ENCODE assay signal across 8 cellular contexts in genomic region chr19:18419699-18420460, GRCh38. TPM values are rescaled to one million over a fixed set of nuclear protein-coding genes. Genes with fewer than 3 reads are reported as not detected.
DNase-seq lines count a peak whose midpoint lies in the region; ATAC-seq lines count a peak whose summit lies in the region.

No MANE protein-coding gene starts in this region.

- H3K9ac ChIP-seq in adipocyte (ENCODE audit: low read length), result peak overlapping the region; percentile 85

- peaks cover 42% of the 10 kb centered on the region for H3K4me1 ChIP-seq in adipocyte (ENCODE audit: control insufficient read depth, insufficient read depth, low read length)

- no peak for ATAC-seq in HG03175 (IDR thresholded peaks at IDR 0.05; ENCODE audit: unreplicated experiment)

- H3K36me3 Mint-ChIP-seq in immature natural killer cell, result no peaks in the 10 kb centered on the region

- H3K9me3 Mint-ChIP-seq in immature natural killer cell, result no peaks in the 10 kb centered on the region

- H3K27ac Mint-ChIP-seq in immature natural killer cell, result peak overlapping the region; percentile 89 to 98 (median 95)

- H3K4me3 Mint-ChIP-seq in immature natural killer cell, result peak overlapping the region; percentile 91 to 98 (median 95)

- peaks cover 17 to 26% (median 26%) of the 10 kb centered on the region in 3 donors for H3K27me3 Mint-ChIP-seq in immature natural killer cell (ENCODE audit: low read depth in 3 of 3)

- peak; percentile 83 for DNase-seq in activated effector memory CD4-positive, alpha-beta T cell treated with anti-CD3 and anti-CD28 coated beads, Interleukin-2, amount 50 U/mL, for 16 hours
- no peak for DNase-seq in activated effector memory CD4-positive, alpha-beta T cell treated with Interleukin-2 at 50 U/mL for 16 hours
- DNase-seq in NCI-H2171 treated with DMSO at 0.1 percent for 48 hours (lab: John Stamatoyannopoulos, UW), result peak; percentile 52
- peak; percentile 58 for DNase-seq in adipocyte (ENCODE audit: low read depth)
- peak; percentile 49 to 61 (median 54) for DNase-seq in immature natural killer cell
- DNase-seq in stimulated activated naive CD4-positive, alpha-beta T cell treated with Interleukin-2 at 50 U/mL for 16 hours (lab: John Stamatoyannopoulos, UW), result peak; percentile 63
- no peak for DNase-seq in A172 (ENCODE audit: low spot score)

- H3K4me3 ChIP-seq in adipocyte (ENCODE audit: low read length), result peak overlapping the region; percentile 81

- H3K4me1 Mint-ChIP-seq in immature natural killer cell, result peaks cover 77 to 79% of the 10 kb centered on the region in 2 donors

- H3K27me3 ChIP-seq in adipocyte (replicated peaks; ENCODE audit: control insufficient read depth, insufficient read depth, low read length), result no peaks in the 10 kb centered on the region

- no peaks in the 10 kb centered on the region for H3K36me3 ChIP-seq in adipocyte (ENCODE audit: control insufficient read depth, insufficient read depth, low read length, severe bottlenecking)

- H3K9me3 ChIP-seq in adipocyte (ENCODE audit: control insufficient read depth, low read length), result no peaks in the 10 kb centered on the region

RNA-seq across cellular contexts. Expression of gene SSBP4, which starts 0.7 kb away (rescaled TPM):
- polyA plus RNA-seq in immature natural killer cell, result 100 to 1,000 TPM in 2 of 3 donors, 10 to 100 TPM in 1; 73.5 to 122 (median 107) TPM
- 88.7 and 127 TPM in 2 replicates for total RNA-seq in A172 (2014; rRNA removed; shearing (Covaris generic))

RNA-seq across cellular contexts. Expression of gene ISYNA1, which starts 18.1 kb away (rescaled TPM):
- 10 to 100 TPM; 29.7 to 32.2 (median 31.2) TPM for polyA plus RNA-seq in immature natural killer cell
- total RNA-seq in A172 (2014; rRNA removed; shearing (Covaris generic)), result 0.72 and 0.98 TPM in 2 replicates

RNA-seq across cellular contexts. Expression of gene LRRC25, which starts 22.5 kb away (rescaled TPM):
- polyA plus RNA-seq in immature natural killer cell, result 10 to 100 TPM in 1 of 3 donors, 1 to 10 TPM in 2; 2.7 to 18.1 (median 7.7) TPM
- total RNA-seq in A172 (2014; rRNA removed; shearing (Covaris generic)), result 0.07 TPM in 1 of 2 replicates, not detected in the other

RNA-seq across cellular contexts. Expression of gene GDF15, which starts 33.9 kb away (rescaled TPM):
- not detected for polyA plus RNA-seq in immature natural killer cell
- total RNA-seq in A172 (2014; rRNA removed; shearing (Covaris generic)), result 89.8 and 93.9 TPM in 2 replicates

Comparison
In these comparisons a context has a peak if more than half of its experiments do, and no peak if none do; other contexts are left out.
1. DNase-seq: peak in activated effector memory CD4-positive, alpha-beta T cell treated with anti-CD3 and anti-CD28 coated beads, Interleukin-2, amount 50 U/mL, for 16 hours (single experiment), NCI-H2171 treated with DMSO at 0.1 percent for 48 hours (single experiment), adipocyte (single experiment), immature natural killer cell (3 of 3) and stimulated activated naive CD4-positive, alpha-beta T cell treated with Interleukin-2 at 50 U/mL for 16 hours (single experiment); none in activated effector memory CD4-positive, alpha-beta T cell treated with Interleukin-2 at 50 U/mL for 16 hours (single experiment) and A172 (single experiment).